In the genomic region with DNA sequence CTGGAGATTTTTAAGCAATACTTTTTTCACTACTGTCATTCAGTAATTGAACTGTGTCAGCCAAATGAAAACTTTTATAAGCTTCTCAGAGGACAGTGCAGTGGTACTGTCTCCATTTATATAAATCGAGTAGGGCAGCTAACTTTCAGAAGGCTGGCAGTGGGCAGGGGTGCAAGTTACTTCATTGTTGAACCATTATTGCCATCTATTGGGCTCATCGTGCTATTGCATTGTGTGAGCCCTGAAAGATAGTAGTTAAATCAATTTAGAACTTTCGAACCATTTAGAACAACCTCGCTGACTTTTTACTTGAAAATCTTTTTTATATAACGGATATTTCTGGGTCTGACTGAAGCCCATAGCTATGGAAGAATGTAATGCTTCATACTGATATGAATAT, we compare ENCODE assay signal across 8 cellular contexts.
A peak's percentile ranks its signal among the peaks of the same experiment; 100 is the strongest.
DNase-seq lines count a peak whose midpoint lies in the region; ATAC-seq and TF ChIP-seq lines count a peak whose summit lies in the region.

No MANE protein-coding gene starts in this region.

- H3F3A ChIP-seq in MM.1S (ENCODE audit: insufficient read depth, low read length): no peaks in the 10 kb centered on the region

- CTCF ChIA-PET in AG04450 (lab: Charles Lee): interaction anchor here (0.6 to 8.2 kb wide), 112 partner anchors 9 to 1480 kb away, joined by 3 to 384 read pairs (median 4); a partner anchor contains a TSS

- no peaks in the 10 kb centered on the region for H3K79me2 ChIP-seq in MM.1S (ENCODE audit: low read length)

- H3K4me1 ChIP-seq in MM.1S (ENCODE audit: low read length): no peaks in the 10 kb centered on the region

- peak; percentile 85 for TF ChIP-seq CTCF in AG04450 (IDR thresholded peaks at IDR 0.05; ENCODE audit: low read depth, low read length)
- TF ChIP-seq CTCF in GM12873 (IDR thresholded peaks at IDR 0.05; ENCODE audit: insufficient read depth, low read depth, low read length, missing control alignments): peak; percentile 68
- peak; percentile 72 for TF ChIP-seq CTCF in MM.1S (IDR thresholded peaks at IDR 0.05; ENCODE audit: low read length)
- TF ChIP-seq CTCF in dorsolateral prefrontal cortex (IDR thresholded peaks at IDR 0.05 in 54 of 56, conservative IDR thresholded peaks at IDR 0.05 in 2 of 56; ENCODE audit: low read depth in 1 of 56, partially characterized antibody in 56 of 56): peak; percentile 52 to 83 (median 72)

- H3K9ac ChIP-seq in MM.1S (ENCODE audit: low read length): no peak overlapping the region

- intact Hi-C loops in dorsolateral prefrontal cortex (cut with DNase I): loop anchor here (2.0 to 5.0 kb wide), 2 partner anchors 589 to 784 kb away; a partner anchor contains a TSS

- H3K27me3 ChIP-seq in AG04450 (ENCODE audit: control insufficient read depth, insufficient read depth, low read length) (no peaks in the 10 kb centered on the region), MM.1S (replicated peaks; ENCODE audit: insufficient read depth, low read length) (no peaks in the 10 kb centered on the region), dorsolateral prefrontal cortex (peaks cover 0 to 3% (median 0%) of the 10 kb centered on the region in 45 donors)

- POLR2A ChIA-PET in AG04450 (lab: Yijun Ruan, JAX): interaction anchor here (1.5 kb wide), 1 partner anchor 590 kb away, joined by 3 read pairs; no protein-coding TSS in a partner anchor

- no peak overlapping the region for H2AFZ ChIP-seq in MM.1S (ENCODE audit: low read length)

- ATAC-seq in HG03196 (IDR thresholded peaks at IDR 0.05; ENCODE audit: unreplicated experiment) (no peak), HG03097 (IDR thresholded peaks at IDR 0.05; ENCODE audit: low FRiP score, unreplicated experiment) (no peak)

- H4K20me1 ChIP-seq in MM.1S (ENCODE audit: insufficient read depth, low read length): no peaks in the 10 kb centered on the region

- H3K4me2 ChIP-seq in MM.1S (ENCODE audit: low read depth, low read length): no peak overlapping the region

- H3K9me3 ChIP-seq in AG04450 (ENCODE audit: control insufficient read depth, insufficient read depth, low read length): no peaks in the 10 kb centered on the region
- no peaks in the 10 kb centered on the region for H3K9me3 ChIP-seq in MM.1S (replicated peaks; ENCODE audit: insufficient read depth, low read length)

- H3K4me3 ChIP-seq in AG04450 (ENCODE audit: low read depth, low read length): no peak overlapping the region
- no peak overlapping the region for H3K4me3 ChIP-seq in MM.1S (ENCODE audit: low read length)
- no peak overlapping the region for H3K4me3 ChIP-seq in dorsolateral prefrontal cortex

- H3K27ac ChIP-seq in AG04450 (ENCODE audit: low read depth, low read length): no peak overlapping the region
- no peak overlapping the region for H3K27ac ChIP-seq in MM.1S (ENCODE audit: low read length)
- no peak overlapping the region for H3K27ac ChIP-seq in dorsolateral prefrontal cortex

- DNase-seq in AG04450 (ENCODE audit: low read depth, low spot score) (peak; percentile 47), MM.1S (peak; percentile 53), RPMI7951 (ENCODE audit: low read depth) (peak; percentile 65), dorsolateral prefrontal cortex (peak in 6 of 10 donors; percentile 17 to 75 (median 49)), medulla oblongata (ENCODE audit: extremely low spot score) (peak; percentile 71)

- H3K36me3 ChIP-seq in MM.1S (replicated peaks; ENCODE audit: insufficient read depth, low read length): no peaks in the 10 kb centered on the region

- H3K9me2 ChIP-seq in MM.1S (replicated peaks; ENCODE audit: insufficient read depth, low read length): no peaks in the 10 kb centered on the region
